31 cellular contexts compared by ENCODE assay signal in genomic region chr4:182799515-182800215, GRCh38.
"Had no signal": no experiment of that assay in that cellular context is flagged by ENCODE, and none has a peak within 500 bp of the region (broad histone marks: within the 10 kb centered on the region; RNA-seq: fewer than 3 reads in every experiment).

No MANE protein-coding gene starts in this region.

- ATAC-seq: Right ventricle myocardium inferior had no signal

- H3K27ac Mint-ChIP-seq: activated B cell treated with CpG ODN at 0.5 μM for 24 hours; activated CD4-positive, alpha-beta memory T cell treated with anti-CD3 and anti-CD28 coated beads for 36 hours; activated naive CD4-positive, alpha-beta T cell treated with anti-CD3 and anti-CD28 coated beads, Interleukin-2, amount 10 ng/mL, durations not matched to agents 7 days and 5 days; activated naive CD8-positive, alpha-beta T cell; activated naive CD8-positive, alpha-beta T cell treated with anti-CD3 and anti-CD28 coated beads, Interleukin-2, amount 50 U/mL, for 24 hours had no signal

- DNase-seq: activated B cell treated with CpG ODN at 0.5 μM for 24 hours; activated CD4-positive, alpha-beta memory T cell treated with anti-CD3 and anti-CD28 coated beads for 36 hours; activated CD4-positive, alpha-beta T cell treated with anti-CD3 and anti-CD28 coated beads for 4 hours; activated CD4-positive, alpha-beta T cell treated with anti-CD3 and anti-CD28 coated beads, Interleukin-2, amount 50 U/mL, for 1 hour; activated CD4-positive, CD25-positive, alpha-beta regulatory T cell treated with anti-CD3 and anti-CD28 coated beads, Interleukin-2, amount 50 U/mL, for 72 hours; activated CD8-positive, alpha-beta memory T cell treated with anti-CD3 and anti-CD28 coated beads, Interleukin-2, amount 50 U/mL, for 48 hours; activated effector memory CD4-positive, alpha-beta T cell treated with Interleukin-2 at 50 U/mL for 16 hours; activated naive CD4-positive, alpha-beta T cell treated with anti-CD3 and anti-CD28 coated beads, Interleukin-2, amount 10 ng/mL, durations not matched to agents 7 days and 5 days; activated naive CD8-positive, alpha-beta T cell treated with anti-CD3 and anti-CD28 coated beads, Interleukin-2, amount 50 U/mL, for 24 hours; activated T-cell treated with anti-CD3 and anti-CD28 coated beads, Interleukin-2, amount 50 U/mL, for 48 hours; anterior cingulate cortex; brain microvascular endothelial cell; central memory CD4-positive, alpha-beta T cell; MM.1S; MV-4-11; NCI-H1092; NCI-H1436 treated with DMSO at 0.1 percent for 48 hours; NCI-H1694 treated with DMSO at 0.1 percent for 48 hours; NCI-H2029; NCI-H345; NCI-H524 treated with DMSO at 0.1 percent for 48 hours; Peyer's patch; RPMI8226; SW 1271; T-helper 1 cell; T-helper 2 cell; T-helper 9 cell had no signal

- H3K4me1 ChIP-seq: Peyer's patch had no signal

- H3K4me3 ChIP-seq: Peyer's patch had no signal

- H3K9ac ChIP-seq: KMS-11 had no signal

- H3K4me3 Mint-ChIP-seq: activated B cell treated with CpG ODN at 0.5 μM for 24 hours; activated CD4-positive, alpha-beta memory T cell treated with anti-CD3 and anti-CD28 coated beads for 36 hours; activated naive CD4-positive, alpha-beta T cell treated with anti-CD3 and anti-CD28 coated beads, Interleukin-2, amount 10 ng/mL, durations not matched to agents 7 days and 5 days; activated naive CD8-positive, alpha-beta T cell; activated naive CD8-positive, alpha-beta T cell treated with anti-CD3 and anti-CD28 coated beads, Interleukin-2, amount 50 U/mL, for 24 hours had no signal

- H3K9me3 Mint-ChIP-seq: activated CD4-positive, alpha-beta memory T cell treated with anti-CD3 and anti-CD28 coated beads for 36 hours; activated naive CD4-positive, alpha-beta T cell treated with anti-CD3 and anti-CD28 coated beads, Interleukin-2, amount 10 ng/mL, durations not matched to agents 7 days and 5 days; activated naive CD8-positive, alpha-beta T cell treated with anti-CD3 and anti-CD28 coated beads, Interleukin-2, amount 50 U/mL, for 24 hours had no signal

- H3K27me3 ChIP-seq: brain microvascular endothelial cell, Peyer's patch had no signal

- H3K36me3 ChIP-seq: brain microvascular endothelial cell, Peyer's patch had no signal

- H3K27ac ChIP-seq: brain microvascular endothelial cell, KMS-11, Peyer's patch, VCaP had no signal

- H3K4me1 Mint-ChIP-seq: activated B cell treated with CpG ODN at 0.5 μM for 24 hours; activated naive CD4-positive, alpha-beta T cell treated with anti-CD3 and anti-CD28 coated beads, Interleukin-2, amount 10 ng/mL, durations not matched to agents 7 days and 5 days; activated naive CD8-positive, alpha-beta T cell treated with anti-CD3 and anti-CD28 coated beads, Interleukin-2, amount 50 U/mL, for 24 hours had no signal

- H3K4me2 ChIP-seq: KMS-11 had no signal

- H3K36me3 Mint-ChIP-seq: activated CD4-positive, alpha-beta memory T cell treated with anti-CD3 and anti-CD28 coated beads for 36 hours; activated naive CD4-positive, alpha-beta T cell treated with anti-CD3 and anti-CD28 coated beads, Interleukin-2, amount 10 ng/mL, durations not matched to agents 7 days and 5 days; activated naive CD8-positive, alpha-beta T cell had no signal

- H3K9me3 ChIP-seq: Peyer's patch had no signal
